9 cellular contexts compared by ENCODE assay signal in genomic region chr5:40401965-40402364, GRCh38.
A peak's percentile ranks its signal among the peaks of the same experiment; 100 is the strongest.
DNase-seq lines count a peak whose midpoint lies in the region; ATAC-seq, FAIRE-seq and TF ChIP-seq lines count a peak whose summit lies in the region.
"Had no signal": no experiment of that assay in that cellular context is flagged by ENCODE, and none has a peak within 500 bp of the region (broad histone marks: within the 10 kb centered on the region; RNA-seq: fewer than 3 reads in every experiment).

No MANE protein-coding gene starts in this region.

- H3K4me1 ChIP-seq in small intestine (ENCODE audit: control insufficient read depth in 2 of 2, insufficient read depth in 1 of 2, low read depth in 1 of 2, low read length in 1 of 2), result peaks cover 0 to 2% of the 10 kb centered on the region in 2 donors

- H3K9me3 Mint-ChIP-seq in activated naive CD8-positive, alpha-beta T cell (ENCODE audit: low read depth), result peaks cover 7% of the 10 kb centered on the region

- no peak overlapping the region for H3K27ac ChIP-seq in small intestine (ENCODE audit: low read depth in 1 of 2, low read length in 1 of 2)

- no peak for TF ChIP-seq POLR2A in GM12891 (IDR thresholded peaks at IDR 0.05; ENCODE audit: low read depth, low read length)

- no peaks in the 10 kb centered on the region for H3K36me3 ChIP-seq in small intestine (ENCODE audit: control insufficient read depth in 2 of 2, insufficient read depth in 2 of 2, low read length in 2 of 2)

- H3K27ac Mint-ChIP-seq in activated naive CD8-positive, alpha-beta T cell, result peak overlapping the region; percentile 85

- H3K27me3 Mint-ChIP-seq in activated naive CD8-positive, alpha-beta T cell, result no peaks in the 10 kb centered on the region

- peak overlapping the region; percentile 38 for H3K4me3 Mint-ChIP-seq in activated naive CD8-positive, alpha-beta T cell

- H3K36me3 Mint-ChIP-seq in activated naive CD8-positive, alpha-beta T cell, result peaks cover 9% of the 10 kb centered on the region

- no peak for ATAC-seq in GM21825 (IDR thresholded peaks at IDR 0.05; ENCODE audit: unreplicated experiment)

- DNase-seq in GM12891 (ENCODE audit: insufficient read length, low spot score), result no peak
- peak; percentile 89 for DNase-seq in RPMI7951 (ENCODE audit: low read depth)
- DNase-seq in renal cortical epithelial cell (ENCODE audit: low read depth), result peak; percentile 67
- no peak for DNase-seq in medulla oblongata (ENCODE audit: extremely low spot score)
- no peak for DNase-seq in DMS114 treated with DMSO at 0.1 percent for 48 hours (lab: John Stamatoyannopoulos, UW; ENCODE audit: unreplicated experiment)
- DNase-seq in small intestine, result no peak
- DNase-seq: NCI-H1105 had no signal

- FAIRE-seq in GM12891 (lab: Jason Lieb, UNC), result peak; percentile 65
- FAIRE-seq in small intestine (lab: Jason Lieb, UNC), result no peak

- no peak overlapping the region for H3K4me3 ChIP-seq in small intestine (ENCODE audit: low read depth in 1 of 2, low read length in 2 of 2)

- WGBS in small intestine, 3 donors, result 45 to 62% (median 55%) methylated on average over 1 of the region's 1 CpG

- H3K9me3 ChIP-seq in small intestine (ENCODE audit: control insufficient read depth, low read depth), result no peaks in the 10 kb centered on the region

- no peaks in the 10 kb centered on the region for H3K27me3 ChIP-seq in small intestine (ENCODE audit: control insufficient read depth in 2 of 2, insufficient read depth in 2 of 2, low read length in 2 of 2)

- H3K4me1 Mint-ChIP-seq in activated naive CD8-positive, alpha-beta T cell (ENCODE audit: low read depth), result peaks cover 72% of the 10 kb centered on the region

TF ChIP-seq in GM12891, 5 proteins besides CTCF, POLR2A, EP300 and RAD21:
- TF ChIP-seq POLR2AphosphoS5 (IDR thresholded peaks at IDR 0.05; ENCODE audit: low read depth, low read length) (no peak), PAX5 (IDR thresholded peaks at IDR 0.05; ENCODE audit: insufficient read depth, low read length, severe bottlenecking) (no peak), SPI1 (IDR thresholded peaks at IDR 0.05; ENCODE audit: low read depth, low read length) (no peak), TAF1 (IDR thresholded peaks at IDR 0.05; ENCODE audit: low read depth, low read length) (no peak), POU2F2 (IDR thresholded peaks at IDR 0.05; ENCODE audit: low read depth, low read length) (no peak)
TF ChIP-seq in GM12891: peak in this region for 0.

Comparison
In these comparisons a context has a peak if more than half of its experiments do, and no peak if none do; other contexts are left out.
1. DNase-seq: peak in RPMI7951 (single experiment) and renal cortical epithelial cell (single experiment); none in GM12891 (single experiment), medulla oblongata (single experiment), DMS114 treated with DMSO at 0.1 percent for 48 hours (single experiment) and small intestine (single experiment).